Comparison of ENCODE assay signal across 8 cellular contexts in the genomic region with DNA sequence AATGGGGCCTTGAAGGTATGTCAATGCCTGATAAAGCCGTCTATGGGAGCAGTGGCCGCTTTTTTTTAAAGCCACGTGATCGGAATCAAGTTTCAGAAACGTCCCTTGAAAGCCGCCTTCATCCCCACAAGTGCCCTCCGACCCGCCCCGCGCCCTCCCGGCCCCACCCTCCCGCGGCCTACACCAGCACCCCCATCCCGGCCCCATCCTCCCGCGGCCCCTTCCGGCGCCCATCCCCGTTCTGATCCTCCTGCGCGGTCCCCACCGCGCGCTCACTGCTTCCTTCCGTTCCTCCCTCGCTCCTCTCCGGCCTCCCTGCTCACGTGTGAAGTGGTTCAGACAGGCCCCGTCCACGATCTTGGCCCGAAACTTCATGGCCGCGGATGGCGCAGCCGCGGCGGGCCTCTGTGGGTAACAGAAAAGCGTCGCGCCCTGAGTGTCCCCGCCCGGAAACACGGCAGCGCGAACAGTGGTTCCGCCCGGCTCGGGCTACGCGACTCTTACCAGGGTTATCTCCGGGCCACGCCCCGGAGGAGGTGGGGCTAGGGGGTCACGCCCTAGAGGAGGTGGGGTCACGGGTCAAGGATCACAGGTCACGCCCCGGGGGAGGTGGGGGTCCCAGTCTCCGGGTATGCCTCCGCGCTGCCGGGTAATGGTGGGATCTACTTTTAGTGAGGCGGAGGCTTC. TPM values are rescaled to one million over a fixed set of nuclear protein-coding genes. Genes with fewer than 3 reads are reported as not detected.
A peak's percentile ranks its signal among the peaks of the same experiment; 100 is the strongest.
DNase-seq lines count a peak whose midpoint lies in the region; ATAC-seq and TF ChIP-seq lines count a peak whose summit lies in the region.

A gene (minus strand): TSS at position 471 of the 687 bp plus-strand sequence. CDS start 96 bp downstream, at position 375.

- in situ Hi-C loops in astrocyte of the cerebellum (cut with HindIII; ENCODE audit: low sequenced_read_pairs): loop anchor here (25.0 kb wide), 1 partner anchor 133 kb away; no protein-coding TSS in a partner anchor

- ATAC-seq in GM18511 (IDR thresholded peaks at IDR 0.05; ENCODE audit: unreplicated experiment) (peak; percentile 99), HG02981 (IDR thresholded peaks at IDR 0.05; ENCODE audit: unreplicated experiment) (peak; percentile 98)

- peaks cover 8% of the 10 kb centered on the region for H3K4me1 ChIP-seq in hepatocyte (ENCODE audit: insufficient read depth)

- H3K27me3 ChIP-seq in hepatocyte: no peaks in the 10 kb centered on the region

- DNase-seq in NCI-H2081 (lab: John Stamatoyannopoulos, UW) (peak; percentile 88 to 96), T-helper 9 cell (peak; percentile 80), astrocyte of the cerebellum (ENCODE audit: low read depth) (peak; percentile 51), hepatocyte (ENCODE audit: low spot score) (peak; percentile 93), retina (peak; percentile 93), cortex of kidney (lab: John Stamatoyannopoulos, UW) (no peak)

- peak within 1 kb of the TSS; percentile 95 for H3K27ac ChIP-seq in hepatocyte

- H3K79me2 ChIP-seq in hepatocyte: peaks cover 14% of the 10 kb centered on the region

- H4K20me1 ChIP-seq in hepatocyte (ENCODE audit: insufficient read depth, poor library complexity, severe bottlenecking): no peaks in the 10 kb centered on the region

- 3% methylated on average over 52 of the region's 62 CpGs for WGBS in hepatocyte (ENCODE audit: low lambda C conversion rate, missing lambda C conversion rate)

- H3K4me3 ChIP-seq in astrocyte of the cerebellum (ENCODE audit: low read depth, low read length): peak within 1 kb of the TSS; percentile 59
- peak within 1 kb of the TSS; percentile 69 for H3K4me3 ChIP-seq in hepatocyte

- H3K9me3 ChIP-seq in hepatocyte (ENCODE audit: low read depth): no peaks in the 10 kb centered on the region

- H3K36me3 ChIP-seq in hepatocyte (replicated peaks; ENCODE audit: insufficient read depth, low read depth): peaks cover 3% of the 10 kb centered on the region

- no peak for TF ChIP-seq CTCF in astrocyte of the cerebellum (IDR thresholded peaks at IDR 0.05; ENCODE audit: low read depth, low read length, missing control alignments)
- TF ChIP-seq CTCF in hepatocyte (IDR thresholded peaks at IDR 0.05; ENCODE audit: poor library complexity): no peak

- H3K4me2 ChIP-seq in hepatocyte: peak within 1 kb of the TSS; percentile 82

- peak within 1 kb of the TSS; percentile 74 for H2AFZ ChIP-seq in hepatocyte

- no peaks in the 10 kb centered on the region for H3K9me2 ChIP-seq in hepatocyte (replicated peaks; ENCODE audit: insufficient read depth)

RNA-seq across cellular contexts. Expression of the gene that starts here (rescaled TPM):
- total RNA-seq in hepatocyte: 27.7 and 29.3 TPM in 2 replicates
- polyA plus RNA-seq in hepatocyte: 11.5 and 16.1 TPM in 2 replicates
